In the genomic region with DNA sequence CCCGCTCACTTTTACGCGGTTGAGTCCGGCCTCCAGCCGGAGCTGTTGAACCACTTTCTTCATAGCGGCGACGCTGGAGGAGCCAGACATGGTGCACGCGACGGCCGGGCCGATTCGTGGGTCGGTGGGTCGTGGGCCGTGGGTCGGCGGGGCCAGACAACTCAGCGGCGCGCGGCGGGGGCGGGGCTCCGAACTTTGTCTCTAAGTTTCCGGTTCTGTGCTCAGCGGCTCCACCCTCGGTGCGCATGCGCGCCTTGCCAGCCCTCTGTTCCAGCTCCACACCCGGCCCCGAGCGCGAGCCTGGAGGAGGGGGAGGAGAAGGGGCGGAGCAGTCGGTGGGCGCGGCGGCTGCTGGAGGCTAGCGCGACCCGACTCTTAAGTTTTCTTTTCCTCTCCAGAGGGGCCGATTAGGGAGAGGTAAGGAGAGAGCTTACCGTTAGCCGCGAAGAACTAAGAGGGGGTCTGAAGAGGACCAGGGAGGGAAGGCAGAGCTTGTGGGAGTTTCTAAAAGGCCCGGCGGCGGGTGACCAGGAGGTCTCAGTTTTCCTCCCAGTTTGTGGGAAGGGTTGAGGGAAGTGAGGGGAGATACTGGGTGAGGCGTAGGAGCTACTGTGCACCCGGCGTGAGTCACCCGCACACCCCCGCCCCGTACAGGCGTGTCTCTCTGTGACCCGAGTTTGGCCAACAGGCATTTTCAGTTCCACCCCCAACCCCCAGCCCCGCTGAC, we compare ENCODE assay signal across 1 cellular context.
TF ChIP-seq lines count a peak whose summit lies in the region.

A gene (minus strand): TSS at position 580 of the 727 bp plus-strand sequence. CDS start 490 bp downstream, at position 90.
A gene with protein sequence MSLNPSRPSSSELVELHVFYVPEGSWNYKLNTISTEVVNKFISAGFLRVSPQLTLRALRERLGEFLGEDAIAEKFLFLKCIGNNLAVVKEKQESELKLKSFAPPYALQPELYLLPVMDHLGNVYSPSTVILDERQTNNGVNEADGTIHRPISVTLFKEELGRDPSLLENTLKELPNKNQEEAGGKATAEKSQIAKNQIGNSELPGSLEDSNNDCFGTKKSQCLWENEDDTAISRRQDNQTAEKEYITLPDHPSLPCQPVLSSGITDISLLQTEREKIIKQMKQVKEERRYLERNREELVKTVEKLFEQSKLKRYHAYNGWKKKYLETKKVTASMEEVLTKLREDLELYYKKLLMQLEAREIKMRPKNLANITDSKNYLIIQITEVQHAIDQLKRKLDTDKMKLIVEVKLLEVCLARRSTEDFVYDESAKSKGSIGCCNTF (plus strand): TSS at position 385 of the 727 bp plus-strand sequence. CDS start 9,974 bp downstream, outside the sequence.

TF ChIP-seq in K562, 482 proteins besides CTCF, POLR2A, EP300 and RAD21 (continued from another document and continues in another):
- TF ChIP-seq, protein P1, sequence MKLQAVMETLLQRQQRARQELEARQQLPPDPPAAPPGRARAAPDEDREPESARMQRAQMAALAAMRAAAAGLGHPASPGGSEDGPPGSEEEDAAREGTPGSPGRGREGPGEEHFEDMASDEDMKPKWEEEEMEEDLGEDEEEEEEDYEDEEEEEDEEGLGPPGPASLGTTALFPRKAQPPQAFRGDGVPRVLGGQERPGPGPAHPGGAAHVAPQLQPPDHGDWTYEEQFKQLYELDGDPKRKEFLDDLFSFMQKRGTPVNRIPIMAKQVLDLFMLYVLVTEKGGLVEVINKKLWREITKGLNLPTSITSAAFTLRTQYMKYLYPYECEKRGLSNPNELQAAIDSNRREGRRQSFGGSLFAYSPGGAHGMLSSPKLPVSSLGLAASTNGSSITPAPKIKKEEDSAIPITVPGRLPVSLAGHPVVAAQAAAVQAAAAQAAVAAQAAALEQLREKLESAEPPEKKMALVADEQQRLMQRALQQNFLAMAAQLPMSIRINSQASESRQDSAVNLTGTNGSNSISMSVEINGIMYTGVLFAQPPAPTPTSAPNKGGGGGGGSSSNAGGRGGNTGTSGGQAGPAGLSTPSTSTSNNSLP (IDR thresholded peaks at IDR 0.05; ENCODE audit: borderline replicate concordance, low read depth, low read length): no peak
- no peak for TF ChIP-seq ZNF124 (CRISPR knock-in tag; IDR thresholded peaks at IDR 0.05)
- no peak for TF ChIP-seq PYGO2 (tag; IDR thresholded peaks at IDR 0.05)
- no peak for TF ChIP-seq ZNF586 (CRISPR knock-in tag; conservative IDR thresholded peaks at IDR 0.05)
- TF ChIP-seq ELF2 (CRISPR knock-in tag; IDR thresholded peaks at IDR 0.05): no peak; the same call in 1 of the 2 replicates
- no peak for TF ChIP-seq GATA2 (CRISPR knock-in tag; IDR thresholded peaks at IDR 0.05)
- TF ChIP-seq, protein P2, sequence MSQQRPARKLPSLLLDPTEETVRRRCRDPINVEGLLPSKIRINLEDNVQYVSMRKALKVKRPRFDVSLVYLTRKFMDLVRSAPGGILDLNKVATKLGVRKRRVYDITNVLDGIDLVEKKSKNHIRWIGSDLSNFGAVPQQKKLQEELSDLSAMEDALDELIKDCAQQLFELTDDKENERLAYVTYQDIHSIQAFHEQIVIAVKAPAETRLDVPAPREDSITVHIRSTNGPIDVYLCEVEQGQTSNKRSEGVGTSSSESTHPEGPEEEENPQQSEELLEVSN (IDR thresholded peaks at IDR 0.05; ENCODE audit: borderline replicate concordance in 1 of 2, extremely low read depth in 1 of 2, insufficient read depth in 1 of 2, insufficient read length in 1 of 2, low read depth in 1 of 2, low read length in 1 of 2, poor library complexity in 1 of 2, severe bottlenecking in 1 of 2): peak in 1 of 2 experiments; percentile 53
- TF ChIP-seq ZNF644 (tag; IDR thresholded peaks at IDR 0.05; ENCODE audit: low read depth): no peak
- TF ChIP-seq ZNF347 (CRISPR knock-in tag; IDR thresholded peaks at IDR 0.05; ENCODE audit: low read depth): no peak
- TF ChIP-seq, protein P3, sequence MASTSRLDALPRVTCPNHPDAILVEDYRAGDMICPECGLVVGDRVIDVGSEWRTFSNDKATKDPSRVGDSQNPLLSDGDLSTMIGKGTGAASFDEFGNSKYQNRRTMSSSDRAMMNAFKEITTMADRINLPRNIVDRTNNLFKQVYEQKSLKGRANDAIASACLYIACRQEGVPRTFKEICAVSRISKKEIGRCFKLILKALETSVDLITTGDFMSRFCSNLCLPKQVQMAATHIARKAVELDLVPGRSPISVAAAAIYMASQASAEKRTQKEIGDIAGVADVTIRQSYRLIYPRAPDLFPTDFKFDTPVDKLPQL (IDR thresholded peaks at IDR 0.05; ENCODE audit: extremely low read depth, insufficient read length): peak; percentile 51
- peak; percentile 64 for TF ChIP-seq GTF2F1 (IDR thresholded peaks at IDR 0.05; ENCODE audit: low read depth, low read length)
- no peak for TF ChIP-seq SETDB1 (IDR thresholded peaks at IDR 0.05; ENCODE audit: low read length)
- TF ChIP-seq HSF4 (CRISPR knock-in tag; IDR thresholded peaks at IDR 0.05; ENCODE audit: borderline replicate concordance): no peak
- TF ChIP-seq, protein P4, sequence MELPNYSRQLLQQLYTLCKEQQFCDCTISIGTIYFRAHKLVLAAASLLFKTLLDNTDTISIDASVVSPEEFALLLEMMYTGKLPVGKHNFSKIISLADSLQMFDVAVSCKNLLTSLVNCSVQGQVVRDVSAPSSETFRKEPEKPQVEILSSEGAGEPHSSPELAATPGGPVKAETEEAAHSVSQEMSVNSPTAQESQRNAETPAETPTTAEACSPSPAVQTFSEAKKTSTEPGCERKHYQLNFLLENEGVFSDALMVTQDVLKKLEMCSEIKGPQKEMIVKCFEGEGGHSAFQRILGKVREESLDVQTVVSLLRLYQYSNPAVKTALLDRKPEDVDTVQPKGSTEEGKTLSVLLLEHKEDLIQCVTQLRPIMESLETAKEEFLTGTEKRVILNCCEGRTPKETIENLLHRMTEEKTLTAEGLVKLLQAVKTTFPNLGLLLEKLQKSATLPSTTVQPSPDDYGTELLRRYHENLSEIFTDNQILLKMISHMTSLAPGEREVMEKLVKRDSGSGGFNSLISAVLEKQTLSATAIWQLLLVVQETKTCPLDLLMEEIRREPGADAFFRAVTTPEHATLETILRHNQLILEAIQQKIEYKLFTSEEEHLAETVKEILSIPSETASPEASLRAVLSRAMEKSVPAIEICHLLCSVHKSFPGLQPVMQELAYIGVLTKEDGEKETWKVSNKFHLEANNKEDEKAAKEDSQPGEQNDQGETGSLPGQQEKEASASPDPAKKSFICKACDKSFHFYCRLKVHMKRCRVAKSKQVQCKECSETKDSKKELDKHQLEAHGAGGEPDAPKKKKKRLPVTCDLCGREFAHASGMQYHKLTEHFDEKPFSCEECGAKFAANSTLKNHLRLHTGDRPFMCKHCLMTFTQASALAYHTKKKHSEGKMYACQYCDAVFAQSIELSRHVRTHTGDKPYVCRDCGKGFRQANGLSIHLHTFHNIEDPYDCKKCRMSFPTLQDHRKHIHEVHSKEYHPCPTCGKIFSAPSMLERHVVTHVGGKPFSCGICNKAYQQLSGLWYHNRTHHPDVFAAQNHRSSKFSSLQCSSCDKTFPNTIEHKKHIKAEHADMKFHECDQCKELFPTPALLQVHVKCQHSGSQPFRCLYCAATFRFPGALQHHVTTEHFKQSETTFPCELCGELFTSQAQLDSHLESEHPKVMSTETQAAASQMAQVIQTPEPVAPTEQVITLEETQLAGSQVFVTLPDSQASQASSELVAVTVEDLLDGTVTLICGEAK (IDR thresholded peaks at IDR 0.05): no peak
- TF ChIP-seq, protein P4 (CRISPR knock-in tag; IDR thresholded peaks at IDR 0.05): no peak
- TF ChIP-seq TFAM (CRISPR knock-in tag; conservative IDR thresholded peaks at IDR 0.05): no peak
- TF ChIP-seq, protein P5, sequence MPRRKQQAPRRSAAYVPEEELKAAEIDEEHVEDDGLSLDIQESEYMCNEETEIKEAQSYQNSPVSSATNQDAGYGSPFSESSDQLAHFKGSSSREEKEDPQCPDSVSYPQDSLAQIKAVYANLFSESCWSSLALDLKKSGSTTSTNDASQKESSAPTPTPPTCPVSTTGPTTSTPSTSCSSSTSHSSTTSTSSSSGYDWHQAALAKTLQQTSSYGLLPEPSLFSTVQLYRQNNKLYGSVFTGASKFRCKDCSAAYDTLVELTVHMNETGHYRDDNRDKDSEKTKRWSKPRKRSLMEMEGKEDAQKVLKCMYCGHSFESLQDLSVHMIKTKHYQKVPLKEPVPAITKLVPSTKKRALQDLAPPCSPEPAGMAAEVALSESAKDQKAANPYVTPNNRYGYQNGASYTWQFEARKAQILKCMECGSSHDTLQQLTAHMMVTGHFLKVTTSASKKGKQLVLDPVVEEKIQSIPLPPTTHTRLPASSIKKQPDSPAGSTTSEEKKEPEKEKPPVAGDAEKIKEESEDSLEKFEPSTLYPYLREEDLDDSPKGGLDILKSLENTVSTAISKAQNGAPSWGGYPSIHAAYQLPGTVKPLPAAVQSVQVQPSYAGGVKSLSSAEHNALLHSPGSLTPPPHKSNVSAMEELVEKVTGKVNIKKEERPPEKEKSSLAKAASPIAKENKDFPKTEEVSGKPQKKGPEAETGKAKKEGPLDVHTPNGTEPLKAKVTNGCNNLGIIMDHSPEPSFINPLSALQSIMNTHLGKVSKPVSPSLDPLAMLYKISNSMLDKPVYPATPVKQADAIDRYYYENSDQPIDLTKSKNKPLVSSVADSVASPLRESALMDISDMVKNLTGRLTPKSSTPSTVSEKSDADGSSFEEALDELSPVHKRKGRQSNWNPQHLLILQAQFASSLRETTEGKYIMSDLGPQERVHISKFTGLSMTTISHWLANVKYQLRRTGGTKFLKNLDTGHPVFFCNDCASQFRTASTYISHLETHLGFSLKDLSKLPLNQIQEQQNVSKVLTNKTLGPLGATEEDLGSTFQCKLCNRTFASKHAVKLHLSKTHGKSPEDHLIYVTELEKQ (CRISPR knock-in tag; IDR thresholded peaks at IDR 0.05): no peak
- TF ChIP-seq, protein P6, sequence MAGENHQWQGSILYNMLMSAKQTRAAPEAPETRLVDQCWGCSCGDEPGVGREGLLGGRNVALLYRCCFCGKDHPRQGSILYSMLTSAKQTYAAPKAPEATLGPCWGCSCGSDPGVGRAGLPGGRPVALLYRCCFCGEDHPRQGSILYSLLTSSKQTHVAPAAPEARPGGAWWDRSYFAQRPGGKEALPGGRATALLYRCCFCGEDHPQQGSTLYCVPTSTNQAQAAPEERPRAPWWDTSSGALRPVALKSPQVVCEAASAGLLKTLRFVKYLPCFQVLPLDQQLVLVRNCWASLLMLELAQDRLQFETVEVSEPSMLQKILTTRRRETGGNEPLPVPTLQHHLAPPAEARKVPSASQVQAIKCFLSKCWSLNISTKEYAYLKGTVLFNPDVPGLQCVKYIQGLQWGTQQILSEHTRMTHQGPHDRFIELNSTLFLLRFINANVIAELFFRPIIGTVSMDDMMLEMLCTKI (IDR thresholded peaks at IDR 0.05; ENCODE audit: partially characterized antibody): no peak
- TF ChIP-seq KLF6 (CRISPR knock-in tag; IDR thresholded peaks at IDR 0.05; ENCODE audit: borderline replicate concordance): peak; percentile 12; the same call in 1 of the 2 replicates
- no peak for TF ChIP-seq DDX20 (tag; IDR thresholded peaks at IDR 0.05; ENCODE audit: low read depth)
- peak; percentile 90 for TF ChIP-seq CXXC5 (CRISPR knock-in tag; IDR thresholded peaks at IDR 0.05)
- TF ChIP-seq HMGN3 (IDR thresholded peaks at IDR 0.05; ENCODE audit: borderline replicate concordance, extremely low read depth, insufficient read length, low read depth, low read length): peak; percentile 89
- no peak for TF ChIP-seq SMC3 (conservative IDR thresholded peaks at IDR 0.05; ENCODE audit: insufficient read depth, low read depth, low read length)
- no peak for TF ChIP-seq ZNF764 (CRISPR knock-in tag; IDR thresholded peaks at IDR 0.05; ENCODE audit: low read depth)
- no peak for TF ChIP-seq ATF1 (CRISPR knock-in tag; IDR thresholded peaks at IDR 0.05)
- peak; percentile 79 for TF ChIP-seq ATF1 (tag; IDR thresholded peaks at IDR 0.05)
- TF ChIP-seq CREM (IDR thresholded peaks at IDR 0.05; ENCODE audit: low read depth): peak; percentile 79
- TF ChIP-seq OTX1 (CRISPR knock-in tag; IDR thresholded peaks at IDR 0.05): 0 out of 2 replicates have a peak, but pooled peaks have one; percentile 65
- TF ChIP-seq MTA2 (IDR thresholded peaks at IDR 0.05; ENCODE audit: low read depth): peak; percentile 18; the same call in 1 of the 2 replicates
- TF ChIP-seq ESRRA (IDR thresholded peaks at IDR 0.05; ENCODE audit: borderline replicate concordance, low read depth): peak; percentile 47
- no peak for TF ChIP-seq FOXM1 (IDR thresholded peaks at IDR 0.05; ENCODE audit: low read depth)
- peak; percentile 34; the same call in 1 of the 2 replicates for TF ChIP-seq FOXM1 (CRISPR knock-in tag; IDR thresholded peaks at IDR 0.05; ENCODE audit: low read depth)
